ENCODE assay signal across 9 cellular contexts in genomic region chr1:157137773-157138219, GRCh38. TPM values are rescaled to one million over a fixed set of nuclear protein-coding genes. Genes with fewer than 3 reads are reported as not detected.
DNase-seq lines count a peak whose midpoint lies in the region; ATAC-seq and TF ChIP-seq lines count a peak whose summit lies in the region.
"Had no signal": no experiment of that assay in that cellular context is flagged by ENCODE, and none has a peak within 500 bp of the region (broad histone marks: within the 10 kb centered on the region; RNA-seq: fewer than 3 reads in every experiment).

No MANE protein-coding gene starts in this region.

- peaks cover 59% of the 10 kb centered on the region for H3K4me1 ChIP-seq in CD8-positive, alpha-beta T cell (ENCODE audit: insufficient read depth, low read length)
- H3K4me1 ChIP-seq in iPS-18a (ENCODE audit: control insufficient read depth, low read depth, low read length) (peaks cover 33% of the 10 kb centered on the region), stomach (peaks cover 16 to 55% (median 44%) of the 10 kb centered on the region in 4 donors)

- CTCF ChIA-PET in CD8-positive, alpha-beta T cell (lab: Charles Lee) = interaction anchor here (5.1 to 6.5 kb wide), 2 partner anchors 17 to 48 kb away, joined by 32 to 59 read pairs; no protein-coding TSS in a partner anchor

- POLR2A ChIA-PET in CD8-positive, alpha-beta T cell (lab: Charles Lee) = no interaction called here

- H3K9me3 Mint-ChIP-seq in CD8-positive, alpha-beta T cell = no peaks in the 10 kb centered on the region
- no peaks in the 10 kb centered on the region for H3K9me3 Mint-ChIP-seq in activated T-helper 2 cell treated with anti-CD3 and anti-CD28 coated beads, Interferon-gamma antibody, Interleukin-2, Interleukin-4, amounts not matched to agents 10 μg/mL and 5 μg/mL and 100 μg/mL, durations not matched to agents 14 hours and 24 hours and 36 hours

- peak overlapping the region; percentile 89 for H3K27ac Mint-ChIP-seq in CD8-positive, alpha-beta T cell
- peak overlapping the region; percentile 84 for H3K27ac Mint-ChIP-seq in activated T-helper 2 cell treated with anti-CD3 and anti-CD28 coated beads, Interferon-gamma antibody, Interleukin-2, Interleukin-4, amounts not matched to agents 10 μg/mL and 5 μg/mL and 100 μg/mL, durations not matched to agents 14 hours and 24 hours and 36 hours

- peaks cover 10% of the 10 kb centered on the region for H3K36me3 ChIP-seq in CD8-positive, alpha-beta T cell (ENCODE audit: insufficient read depth, low read length)
- H3K36me3 ChIP-seq in iPS-18a (ENCODE audit: control insufficient read depth, low read depth, low read length) (peaks cover 34% of the 10 kb centered on the region), stomach (peaks cover 21 to 34% (median 33%) of the 10 kb centered on the region in 4 donors)

- H3K27ac ChIP-seq in CD8-positive, alpha-beta T cell (ENCODE audit: low read depth, low read length) = peak overlapping the region; percentile 84
- H3K27ac ChIP-seq in iPS-18a (ENCODE audit: low read length) (no peak overlapping the region), stomach (peak overlapping the region; percentile 89 to 98 (median 97))

- no peaks in the 10 kb centered on the region for H3K9me3 ChIP-seq in CD8-positive, alpha-beta T cell (ENCODE audit: low read length)
- H3K9me3 ChIP-seq in iPS-18a (ENCODE audit: control insufficient read depth, low read depth, low read length) = no peaks in the 10 kb centered on the region
- H3K9me3 ChIP-seq in stomach = no peaks in the 10 kb centered on the region

- H3K27me3 ChIP-seq in CD8-positive, alpha-beta T cell (ENCODE audit: insufficient read depth, low read length) = no peaks in the 10 kb centered on the region
- H3K27me3 ChIP-seq in iPS-18a (ENCODE audit: control insufficient read depth, insufficient read depth, low read length) (peaks cover 5% of the 10 kb centered on the region), stomach (no peaks in the 10 kb centered on the region)

- intact Hi-C loops in CD8-positive, alpha-beta T cell (cut with DNase I, micrococcal nuclease) = loop anchor here (2.0 to 10.0 kb wide), 5 partner anchors 387 to 1877 kb away; partner anchors contain the start of genes HDGF (in 1 of the 2), ISG20L2 (in 1 of the 2), MEF2D (in 1 of the 2) and METTL25B (in 1 of the 2)
- intact Hi-C loops in activated T-helper 2 cell treated with anti-CD3 and anti-CD28 coated beads, Interferon-gamma antibody, Interleukin-2, Interleukin-4, amounts not matched to agents 10 μg/mL and 5 μg/mL and 100 μg/mL, durations not matched to agents 14 hours and 24 hours and 36 hours (cut with micrococcal nuclease) = loop anchor here (10.0 kb wide), 1 partner anchor 1867 kb away; the partner anchor contains the start of gene IFI16
- intact Hi-C loops in stomach (cut with DNase I; ENCODE audit: low total_unique reads) = no loop called here

- H3K36me3 Mint-ChIP-seq in CD8-positive, alpha-beta T cell = peaks cover 42% of the 10 kb centered on the region
- H3K36me3 Mint-ChIP-seq in activated T-helper 2 cell treated with anti-CD3 and anti-CD28 coated beads, Interferon-gamma antibody, Interleukin-2, Interleukin-4, amounts not matched to agents 10 μg/mL and 5 μg/mL and 100 μg/mL, durations not matched to agents 14 hours and 24 hours and 36 hours (ENCODE audit: low read depth) = peaks cover 51% of the 10 kb centered on the region

- ATAC-seq in CD8-positive, alpha-beta T cell = no peak
- peak; percentile 3 for ATAC-seq in HG02571 (IDR thresholded peaks at IDR 0.05; ENCODE audit: unreplicated experiment)
- ATAC-seq in HG03039 (IDR thresholded peaks at IDR 0.05; ENCODE audit: unreplicated experiment) = no peak

- H3K4me3 ChIP-seq in CD8-positive, alpha-beta T cell (ENCODE audit: low read depth, low read length) = peak overlapping the region; percentile 85
- H3K4me3 ChIP-seq in iPS-18a (ENCODE audit: low read length) = peak overlapping the region; percentile 76
- peak overlapping the region; percentile 67 to 93 (median 83) for H3K4me3 ChIP-seq in stomach

- no peak for TF ChIP-seq POLR2A in stomach (IDR thresholded peaks at IDR 0.05)

- TF ChIP-seq EP300 in stomach (IDR thresholded peaks at IDR 0.05) = no peak

- H3K27me3 Mint-ChIP-seq in CD8-positive, alpha-beta T cell (ENCODE audit: low read depth) = no peaks in the 10 kb centered on the region
- no peaks in the 10 kb centered on the region for H3K27me3 Mint-ChIP-seq in activated T-helper 2 cell treated with anti-CD3 and anti-CD28 coated beads, Interferon-gamma antibody, Interleukin-2, Interleukin-4, amounts not matched to agents 10 μg/mL and 5 μg/mL and 100 μg/mL, durations not matched to agents 14 hours and 24 hours and 36 hours (ENCODE audit: low read depth)

- H3K4me3 Mint-ChIP-seq in CD8-positive, alpha-beta T cell = peak overlapping the region; percentile 94
- H3K4me3 Mint-ChIP-seq in activated T-helper 2 cell treated with anti-CD3 and anti-CD28 coated beads, Interferon-gamma antibody, Interleukin-2, Interleukin-4, amounts not matched to agents 10 μg/mL and 5 μg/mL and 100 μg/mL, durations not matched to agents 14 hours and 24 hours and 36 hours (ENCODE audit: low read depth) = peak overlapping the region; percentile 98

- WGBS in stomach, 5 donors = 0 to 1% (median 0%) methylated on average over 22 to 24 of the region's 24 CpGs

- no peak for TF ChIP-seq CTCF in CD8-positive, alpha-beta T cell (IDR thresholded peaks at IDR 0.05)
- no peak for TF ChIP-seq CTCF in stomach (IDR thresholded peaks at IDR 0.05)

- peaks cover 60% of the 10 kb centered on the region for H3K4me1 Mint-ChIP-seq in CD8-positive, alpha-beta T cell (ENCODE audit: low read depth)
- H3K4me1 Mint-ChIP-seq in activated T-helper 2 cell treated with anti-CD3 and anti-CD28 coated beads, Interferon-gamma antibody, Interleukin-2, Interleukin-4, amounts not matched to agents 10 μg/mL and 5 μg/mL and 100 μg/mL, durations not matched to agents 14 hours and 24 hours and 36 hours (ENCODE audit: low read depth) = peaks cover 73% of the 10 kb centered on the region

- DNase-seq in CD8-positive, alpha-beta T cell = peak in 2 of 7 experiments; percentile 35 to 53
- no peak for DNase-seq in activated T-helper 2 cell treated with anti-CD3 and anti-CD28 coated beads, Interferon-gamma antibody, Interleukin-2, Interleukin-4, amounts not matched to agents 10 μg/mL and 5 μg/mL and 100 μg/mL, durations not matched to agents 14 hours and 24 hours and 36 hours (ENCODE audit: low spot score)
- DNase-seq in stomach (no peak), foreskin melanocyte (no peak), GDM1 (lab: John Stamatoyannopoulos, UW) (no peak)

- peak overlapping the region; percentile 69 for H3K9ac ChIP-seq in iPS-18a (ENCODE audit: low read length)

RNA-seq across cellular contexts. Expression of gene ETV3, which starts 0.4 kb away (rescaled TPM):
- total RNA-seq in CD8-positive, alpha-beta T cell = 10 to 100 TPM; 88.9 to 94.0 TPM
- 240 TPM in 2 replicates for total RNA-seq in activated T-helper 2 cell treated with anti-CD3 and anti-CD28 coated beads, Interferon-gamma antibody, Interleukin-2, Interleukin-4, amounts not matched to agents 10 μg/mL and 5 μg/mL and 100 μg/mL, durations not matched to agents 14 hours and 24 hours and 36 hours
- 10 to 100 TPM in 4 of 5 donors, 1 to 10 TPM in 1; 3.8 to 30.8 (median 18.7) TPM for total RNA-seq in stomach
- 1 to 10 TPM; 5.9 to 6.6 (median 6.5) TPM for polyA plus RNA-seq in stomach

RNA-seq across cellular contexts. Expression of gene ETV3L, which starts 38.2 kb away (rescaled TPM):
- total RNA-seq in CD8-positive, alpha-beta T cell = not detected
- not detected in 2 replicates for total RNA-seq in activated T-helper 2 cell treated with anti-CD3 and anti-CD28 coated beads, Interferon-gamma antibody, Interleukin-2, Interleukin-4, amounts not matched to agents 10 μg/mL and 5 μg/mL and 100 μg/mL, durations not matched to agents 14 hours and 24 hours and 36 hours
- not detected for total RNA-seq in stomach
- polyA plus RNA-seq in stomach = not detected
- total RNA-seq: HT1080 had no signal
